ENCODE assay signal across 15 cellular contexts in genomic region chr22:41913842-41914534, GRCh38. TPM values are rescaled to one million over a fixed set of nuclear protein-coding genes. Genes with fewer than 3 reads are reported as not detected.
DNase-seq lines count a peak whose midpoint lies in the region; ATAC-seq and TF ChIP-seq lines count a peak whose summit lies in the region.
"Had no signal": no experiment of that assay in that cellular context is flagged by ENCODE, and none has a peak within 500 bp of the region (broad histone marks: within the 10 kb centered on the region; RNA-seq: fewer than 3 reads in every experiment).

No MANE protein-coding gene starts in this region.

- no peak for TF ChIP-seq CTCF in neural progenitor cell (IDR thresholded peaks at IDR 0.05)
- TF ChIP-seq CTCF in chondrocyte (IDR thresholded peaks at IDR 0.05): no peak

- H3K9me3 ChIP-seq in neural progenitor cell (ENCODE audit: low read depth): no peaks in the 10 kb centered on the region
- H3K9me3 ChIP-seq: gastroesophageal sphincter, left lung, stomach had no signal

- H3K36me3 Mint-ChIP-seq in neural progenitor cell (no peaks in the 10 kb centered on the region), chondrocyte (ENCODE audit: low read depth) (no peaks in the 10 kb centered on the region)
- H3K36me3 Mint-ChIP-seq in activated naive CD8-positive, alpha-beta T cell treated with anti-CD3 and anti-CD28 coated beads, Interleukin-2, amount 50 U/mL, for 24 hours (ENCODE audit: low read depth): peaks cover 1% of the 10 kb centered on the region
- H3K36me3 Mint-ChIP-seq: activated naive CD8-positive, alpha-beta T cell had no signal

- peak; percentile 33 for DNase-seq in NCI-H1092 treated with DMSO at 0.1 percent for 48 hours (lab: John Stamatoyannopoulos, UW)
- DNase-seq in NCI-H1092 (lab: John Stamatoyannopoulos, UW): no peak
- peak; percentile 92 for DNase-seq in H7
- DNase-seq in astrocyte of the hippocampus (ENCODE audit: low read depth, low spot score): peak; percentile 25
- DNase-seq in neural progenitor cell (ENCODE audit: low spot score): peak; percentile 74
- DNase-seq in chondrocyte (ENCODE audit: low spot score): no peak
- DNase-seq in activated naive CD8-positive, alpha-beta T cell treated with anti-CD3 and anti-CD28 coated beads, Interleukin-2, amount 50 U/mL, for 24 hours: no peak
- DNase-seq: activated CD4-positive, alpha-beta T cell treated with anti-CD3 and anti-CD28 coated beads, Interleukin-2, amount 50 U/mL, for 1 hour; DMS79; left lung; NCI-H1048 had no signal

- peaks cover 4% of the 10 kb centered on the region for H3K9me3 Mint-ChIP-seq in neural progenitor cell
- no peaks in the 10 kb centered on the region for H3K9me3 Mint-ChIP-seq in chondrocyte (ENCODE audit: low read depth)
- H3K9me3 Mint-ChIP-seq in activated naive CD8-positive, alpha-beta T cell treated with anti-CD3 and anti-CD28 coated beads, Interleukin-2, amount 50 U/mL, for 24 hours: no peaks in the 10 kb centered on the region

- peak overlapping the region; percentile 33 for H3K4me3 ChIP-seq in H7 (ENCODE audit: insufficient read depth, low read depth, low read length)
- no peak overlapping the region for H3K4me3 ChIP-seq in neural progenitor cell

- H3F3A ChIP-seq in neural progenitor cell (ENCODE audit: low read depth): peaks cover 22% of the 10 kb centered on the region

- no peaks in the 10 kb centered on the region for H3K79me2 ChIP-seq in neural progenitor cell (ENCODE audit: low read depth)

- peaks cover 85% of the 10 kb centered on the region for H4K20me1 ChIP-seq in neural progenitor cell (ENCODE audit: low read depth)

- peaks cover 24% of the 10 kb centered on the region for H3K4me1 ChIP-seq in neural progenitor cell

- peak overlapping the region; percentile 54 for H3K4me2 ChIP-seq in neural progenitor cell

- no peak overlapping the region for H3K4me3 Mint-ChIP-seq in neural progenitor cell
- H3K4me3 Mint-ChIP-seq in chondrocyte (ENCODE audit: unreplicated experiment): no peak overlapping the region
- no peak overlapping the region for H3K4me3 Mint-ChIP-seq in activated naive CD8-positive, alpha-beta T cell treated with anti-CD3 and anti-CD28 coated beads, Interleukin-2, amount 50 U/mL, for 24 hours

- H3K36me3 ChIP-seq in H7 (replicated peaks; ENCODE audit: control insufficient read depth, insufficient read depth, low read length) (no peaks in the 10 kb centered on the region), neural progenitor cell (no peaks in the 10 kb centered on the region)
- H3K36me3 ChIP-seq: gastroesophageal sphincter, left lung, stomach had no signal

- H3K27me3 ChIP-seq in H7 (ENCODE audit: control insufficient read depth, insufficient read depth, low read length) (peaks cover 85% of the 10 kb centered on the region), neural progenitor cell (peaks cover 100% of the 10 kb centered on the region)

- H3K4me1 Mint-ChIP-seq in neural progenitor cell: peaks cover 24% of the 10 kb centered on the region
- peaks cover 10% of the 10 kb centered on the region for H3K4me1 Mint-ChIP-seq in chondrocyte (ENCODE audit: low read depth)
- peaks cover 38% of the 10 kb centered on the region for H3K4me1 Mint-ChIP-seq in activated naive CD8-positive, alpha-beta T cell treated with anti-CD3 and anti-CD28 coated beads, Interleukin-2, amount 50 U/mL, for 24 hours

- no peak overlapping the region for H2AFZ ChIP-seq in neural progenitor cell (replicated peaks)

- H3K9ac ChIP-seq in neural progenitor cell: no peak overlapping the region

- no peak overlapping the region for H3K27ac ChIP-seq in neural progenitor cell
- H3K27ac ChIP-seq: gastroesophageal sphincter, left lung, stomach had no signal

- H3K27ac Mint-ChIP-seq in neural progenitor cell (no peak overlapping the region), chondrocyte (ENCODE audit: unreplicated experiment) (no peak overlapping the region)
- H3K27ac Mint-ChIP-seq in activated naive CD8-positive, alpha-beta T cell treated with anti-CD3 and anti-CD28 coated beads, Interleukin-2, amount 50 U/mL, for 24 hours: no peak overlapping the region
- H3K27ac Mint-ChIP-seq: activated naive CD8-positive, alpha-beta T cell had no signal

- H3K27me3 Mint-ChIP-seq in neural progenitor cell (ENCODE audit: insufficient read depth, low read depth) (peaks cover 58% of the 10 kb centered on the region), chondrocyte (ENCODE audit: low read depth) (peaks cover 40% of the 10 kb centered on the region)
- peaks cover 47% of the 10 kb centered on the region for H3K27me3 Mint-ChIP-seq in activated naive CD8-positive, alpha-beta T cell treated with anti-CD3 and anti-CD28 coated beads, Interleukin-2, amount 50 U/mL, for 24 hours

- no peak for ATAC-seq in GM21717 (IDR thresholded peaks at IDR 0.05; ENCODE audit: unreplicated experiment)
- ATAC-seq in activated naive CD8-positive, alpha-beta T cell treated with anti-CD3 and anti-CD28 coated beads, Interleukin-2, amount 50 U/mL, for 24 hours: no peak

RNA-seq across cellular contexts. Expression of gene SHISA8, which starts 0.9 kb away (rescaled TPM):
- total RNA-seq in H7 (2014; rRNA removed; shearing (Covaris generic)): 3.2 TPM in 2 replicates
- total RNA-seq in neural progenitor cell (ENCODE audit: low replicate concordance) (not detected in 2 replicates), chondrocyte (not detected in 3 replicates)
- total RNA-seq: gastroesophageal sphincter, left lung, stomach had no signal

RNA-seq across cellular contexts. Expression of gene TNFRSF13C, which starts 12.6 kb away (rescaled TPM):
- 1.1 and 1.2 TPM in 2 replicates for total RNA-seq in H7 (2014; rRNA removed; shearing (Covaris generic))
- total RNA-seq in neural progenitor cell (ENCODE audit: low replicate concordance) (2.2 and 2.7 TPM in 2 replicates), chondrocyte (0.07 to 0.56 TPM (median 0.21 TPM) in 3 replicates)

RNA-seq across cellular contexts. Expression of gene CENPM, which starts 33.0 kb away (rescaled TPM):
- total RNA-seq in H7 (2014; rRNA removed; shearing (Covaris generic)): 56.7 and 66.3 TPM in 2 replicates
- total RNA-seq in neural progenitor cell (ENCODE audit: low replicate concordance) (20.2 and 45.3 TPM in 2 replicates), chondrocyte (3.3 to 9.3 TPM (median 3.3 TPM) in 3 replicates)

RNA-seq across cellular contexts. Expression of gene SEPTIN3, which starts 55.3 kb away (rescaled TPM):
- total RNA-seq in H7 (2014; rRNA removed; shearing (Covaris generic)): 8.1 and 11.0 TPM in 2 replicates
- 12.8 and 20.5 TPM in 2 replicates for total RNA-seq in neural progenitor cell (ENCODE audit: low replicate concordance)
- 0.87 to 0.92 TPM (median 0.92 TPM) in 3 replicates for total RNA-seq in chondrocyte

Comparison
In these comparisons a context has a peak if more than half of its experiments do, and no peak if none do; other contexts are left out.
1. DNase-seq: peak in NCI-H1092 treated with DMSO at 0.1 percent for 48 hours (single experiment), H7 (single experiment), astrocyte of the hippocampus (single experiment) and neural progenitor cell (single experiment); none in NCI-H1092 (single experiment), chondrocyte (single experiment) and activated naive CD8-positive, alpha-beta T cell treated with anti-CD3 and anti-CD28 coated beads, Interleukin-2, amount 50 U/mL, for 24 hours (single experiment).